Comparison of ENCODE assay signal across 8 cellular contexts in the genomic region with DNA sequence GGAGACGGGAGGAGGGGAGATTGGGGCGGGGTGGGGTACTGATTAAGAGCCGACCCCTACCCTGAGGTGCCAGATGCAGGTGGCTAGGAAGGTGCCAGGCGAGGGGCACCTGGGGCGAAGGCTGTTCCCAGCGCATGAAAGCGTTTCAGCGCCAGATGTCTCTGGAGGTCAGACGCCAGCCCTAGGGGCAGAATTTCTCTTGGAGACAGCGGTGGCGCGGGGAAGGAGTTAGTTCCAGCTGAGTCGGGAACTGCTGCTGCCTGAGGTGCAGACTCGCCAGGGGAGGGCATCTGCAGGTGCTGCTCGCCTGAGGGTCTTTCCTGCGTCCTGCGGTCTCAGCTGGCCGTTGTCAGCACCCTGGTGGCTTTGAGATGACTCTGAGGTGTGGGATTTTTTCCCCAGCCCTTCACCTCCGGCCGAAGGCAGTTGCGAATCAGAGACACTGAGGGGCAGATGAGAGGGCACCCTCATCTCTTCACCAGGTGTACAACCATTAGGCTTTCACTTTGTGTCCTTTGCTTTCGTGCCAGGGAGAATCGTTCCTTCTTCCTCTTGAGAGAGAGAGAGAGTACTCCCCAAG. TPM values are rescaled to one million over a fixed set of nuclear protein-coding genes. Genes with fewer than 3 reads are reported as not detected.
DNase-seq lines count a peak whose midpoint lies in the region; ATAC-seq and TF ChIP-seq lines count a peak whose summit lies in the region.

No MANE protein-coding gene starts in this region.

- peak overlapping the region; percentile 95 for H3K9ac ChIP-seq in ES-I3 (ENCODE audit: low read depth, low read length)
- peak overlapping the region; percentile 85 for H3K9ac ChIP-seq in NT2/D1 (ENCODE audit: insufficient read length, low read depth)
- H3K9ac ChIP-seq in rectal smooth muscle tissue (ENCODE audit: low read length) = peak overlapping the region; percentile 64

- TF ChIP-seq CTCF in right atrium auricular region (IDR thresholded peaks at IDR 0.05) = no peak

- peak overlapping the region; percentile 80 for H3K4me3 Mint-ChIP-seq in activated naive CD8-positive, alpha-beta T cell

- H3K36me3 ChIP-seq in ES-I3 (ENCODE audit: insufficient read depth, low read length) (no peaks in the 10 kb centered on the region), NT2/D1 (ENCODE audit: insufficient read depth, insufficient read length, low read length) (no peaks in the 10 kb centered on the region), right atrium auricular region (no peaks in the 10 kb centered on the region), rectal smooth muscle tissue (ENCODE audit: control insufficient read depth, insufficient read depth, low read length) (no peaks in the 10 kb centered on the region)

- H3K27ac ChIP-seq in right atrium auricular region = peak overlapping the region in 1 of 2 donors; percentile 40
- peak overlapping the region; percentile 37 for H3K27ac ChIP-seq in rectal smooth muscle tissue (ENCODE audit: low read depth, low read length)

- peak overlapping the region; percentile 64 for H3K4me3 ChIP-seq in NT2/D1 (ENCODE audit: insufficient read length, low read depth)
- H3K4me3 ChIP-seq in right atrium auricular region = peak overlapping the region; percentile 47 to 71
- peak overlapping the region; percentile 88 for H3K4me3 ChIP-seq in rectal smooth muscle tissue (ENCODE audit: low read length)

- peaks cover 37% of the 10 kb centered on the region for H3K4me1 ChIP-seq in ES-I3 (ENCODE audit: insufficient read depth, low read length)
- H3K4me1 ChIP-seq in NT2/D1 (ENCODE audit: insufficient read depth, insufficient read length) = peaks cover 22% of the 10 kb centered on the region
- H3K4me1 ChIP-seq in right atrium auricular region = peaks cover 0 to 20% of the 10 kb centered on the region in 2 donors
- peaks cover 6% of the 10 kb centered on the region for H3K4me1 ChIP-seq in rectal smooth muscle tissue (ENCODE audit: control insufficient read depth, insufficient read depth, low read length)

- H3K27me3 ChIP-seq in NT2/D1 (ENCODE audit: insufficient read depth, insufficient read length) = no peaks in the 10 kb centered on the region
- H3K27me3 ChIP-seq in right atrium auricular region = no peaks in the 10 kb centered on the region
- peaks cover 4% of the 10 kb centered on the region for H3K27me3 ChIP-seq in rectal smooth muscle tissue (ENCODE audit: control insufficient read depth, insufficient read depth, low read length)

- H3K36me3 Mint-ChIP-seq in activated naive CD8-positive, alpha-beta T cell = no peaks in the 10 kb centered on the region

- ATAC-seq in HG02885 (IDR thresholded peaks at IDR 0.05; ENCODE audit: poor library complexity, unreplicated experiment) (peak; percentile 21), GM18502 (IDR thresholded peaks at IDR 0.05; ENCODE audit: poor library complexity, unreplicated experiment) (no peak), GM19324 (IDR thresholded peaks at IDR 0.05; ENCODE audit: low FRiP score, unreplicated experiment) (no peak)

- H3K27ac Mint-ChIP-seq in activated naive CD8-positive, alpha-beta T cell = no peak overlapping the region

- no peak for DNase-seq in NT2/D1 (ENCODE audit: low read depth, low spot score)
- DNase-seq in right atrium auricular region (ENCODE audit: low spot score) = peak; percentile 59

- no peaks in the 10 kb centered on the region for H3K9me3 Mint-ChIP-seq in activated naive CD8-positive, alpha-beta T cell (ENCODE audit: low read depth)

- H3K27me3 Mint-ChIP-seq in activated naive CD8-positive, alpha-beta T cell = no peaks in the 10 kb centered on the region

- peaks cover 24% of the 10 kb centered on the region for H3K4me1 Mint-ChIP-seq in activated naive CD8-positive, alpha-beta T cell (ENCODE audit: low read depth)

- H3K9me3 ChIP-seq in ES-I3 (ENCODE audit: control insufficient read depth, insufficient read depth, low read length) (no peaks in the 10 kb centered on the region), NT2/D1 (ENCODE audit: insufficient read depth, low read length) (no peaks in the 10 kb centered on the region), right atrium auricular region (no peaks in the 10 kb centered on the region)

RNA-seq across cellular contexts. Expression of gene CGN, which starts 0.5 kb away (rescaled TPM):
- 1 to 10 TPM; 3.3 to 5.4 TPM for total RNA-seq in right atrium auricular region

RNA-seq across cellular contexts. Expression of gene TUFT1, which starts 28.4 kb away (rescaled TPM):
- 1 to 10 TPM; 4.3 to 7.9 TPM for total RNA-seq in right atrium auricular region

RNA-seq across cellular contexts. Expression of gene POGZ, which starts 52.4 kb away (rescaled TPM):
- total RNA-seq in right atrium auricular region = 10 to 100 TPM; 21.8 to 29.2 TPM
